ENCODE assay signal across 12 cellular contexts in genomic region chr1:16026302-16026701, GRCh38. TPM values are rescaled to one million over a fixed set of nuclear protein-coding genes. Genes with fewer than 3 reads are reported as not detected.
DNase-seq lines count a peak whose midpoint lies in the region; ATAC-seq and TF ChIP-seq lines count a peak whose summit lies in the region.
"Not testable (repeated sequence)": the region's sequence is repeated elsewhere in the genome, so short reads cannot be mapped to it uniquely, and the experiment has no call there.
"Had no signal": no experiment of that assay in that cellular context is flagged by ENCODE, and none has a peak within 500 bp of the region (broad histone marks: within the 10 kb centered on the region; RNA-seq: fewer than 3 reads in every experiment).

No MANE protein-coding gene starts in this region.

- H3K27me3 Mint-ChIP-seq in GM23338 (ENCODE audit: insufficient read depth, low read depth, poor library complexity) (peaks cover 26% of the 10 kb centered on the region), neural progenitor cell (ENCODE audit: insufficient read depth, low read depth) (peaks cover 18% of the 10 kb centered on the region)

- not testable (repeated sequence) for TF ChIP-seq EP300 in suprapubic skin (IDR thresholded peaks at IDR 0.05)

- peak overlapping the region; percentile 67; the same call in 2 of the 3 replicates for H3K4me3 Mint-ChIP-seq in GM23338
- H3K4me3 Mint-ChIP-seq in neural progenitor cell: not testable (repeated sequence)

- not testable (repeated sequence) for H3F3A ChIP-seq in GM23338 (replicated peaks; ENCODE audit: low read depth); MM.1S (ENCODE audit: insufficient read depth, low read length); neural progenitor cell (ENCODE audit: low read depth)

- H3K4me3 ChIP-seq in GM23338: peak overlapping the region; percentile 57
- 0 out of 2 replicates have a peak overlapping the region, but pooled peaks have one; percentile 24 for H3K4me3 ChIP-seq in MM.1S (ENCODE audit: low read length)
- H3K4me3 ChIP-seq in breast epithelium: peak overlapping the region in 2 of 3 donors; percentile 30 to 58
- peak overlapping the region; percentile 43 for H3K4me3 ChIP-seq in left ventricle myocardium inferior
- peak overlapping the region; percentile 28; the same call in 1 of the 2 replicates for H3K4me3 ChIP-seq in iPS-18c (ENCODE audit: insufficient read depth, low read depth, low read length)
- H3K4me3 ChIP-seq in neural progenitor cell: peak overlapping the region; percentile 38
- H3K4me3 ChIP-seq in suprapubic skin: peak overlapping the region; percentile 19

- H4K20me1 ChIP-seq in GM23338 (replicated peaks; ENCODE audit: insufficient read depth); MM.1S (ENCODE audit: insufficient read depth, low read length); neural progenitor cell (ENCODE audit: low read depth): not testable (repeated sequence)

- H3K36me3 ChIP-seq in GM23338 (ENCODE audit: insufficient read depth); MM.1S (replicated peaks; ENCODE audit: insufficient read depth, low read length); breast epithelium; left ventricle myocardium inferior; neural progenitor cell; suprapubic skin: not testable (repeated sequence)

- 60% methylated on average over 9 of the region's 10 CpGs for WGBS in suprapubic skin

- H3K4me2 ChIP-seq in GM23338 (peak overlapping the region; percentile 83), MM.1S (ENCODE audit: low read depth, low read length) (peak overlapping the region; percentile 45; the same call in 1 of the 2 replicates), neural progenitor cell (peak overlapping the region; percentile 76)

- not testable (repeated sequence) for H3K36me3 Mint-ChIP-seq in GM23338 (ENCODE audit: low read depth); neural progenitor cell

- TF ChIP-seq POLR2A in breast epithelium (IDR thresholded peaks at IDR 0.05); suprapubic skin (IDR thresholded peaks at IDR 0.05): not testable (repeated sequence)

- not testable (repeated sequence) for H3K9me3 Mint-ChIP-seq in GM23338, neural progenitor cell

- peaks cover 11% of the 10 kb centered on the region for H3K4me1 Mint-ChIP-seq in GM23338
- not testable (repeated sequence) for H3K4me1 Mint-ChIP-seq in neural progenitor cell

- not testable (repeated sequence) for H3K27ac ChIP-seq in GM23338 (ENCODE audit: low read depth); MM.1S (ENCODE audit: low read length); breast epithelium; left ventricle myocardium inferior (replicated peaks); neural progenitor cell; suprapubic skin

- peak; percentile 26 to 64; a peak in 3 of 4 replicates for TF ChIP-seq CTCF in GM23338 (conservative IDR thresholded peaks at IDR 0.05; ENCODE audit: low read depth in 2 of 2)
- TF ChIP-seq CTCF in MM.1S (IDR thresholded peaks at IDR 0.05; ENCODE audit: low read length); breast epithelium (IDR thresholded peaks at IDR 0.05); left ventricle myocardium inferior (IDR thresholded peaks at IDR 0.05; ENCODE audit: borderline replicate concordance); neural progenitor cell (IDR thresholded peaks at IDR 0.05); suprapubic skin (IDR thresholded peaks at IDR 0.05): not testable (repeated sequence)

- not testable (repeated sequence) for H3K9me3 ChIP-seq in MM.1S (replicated peaks; ENCODE audit: insufficient read depth, low read length); breast epithelium; left ventricle myocardium inferior (replicated peaks); iPS-18c (ENCODE audit: control insufficient read depth, insufficient read depth, low read length); neural progenitor cell (ENCODE audit: low read depth); suprapubic skin

- H3K27me3 ChIP-seq in GM23338 (ENCODE audit: insufficient read depth); breast epithelium: not testable (repeated sequence)
- peaks cover 88% of the 10 kb centered on the region for H3K27me3 ChIP-seq in MM.1S (replicated peaks; ENCODE audit: insufficient read depth, low read length)
- H3K27me3 ChIP-seq in left ventricle myocardium inferior (ENCODE audit: low read depth): peaks cover 30% of the 10 kb centered on the region
- peaks cover 23% of the 10 kb centered on the region for H3K27me3 ChIP-seq in neural progenitor cell
- H3K27me3 ChIP-seq in suprapubic skin: peaks cover 23% of the 10 kb centered on the region

- H3K27ac Mint-ChIP-seq in GM23338, neural progenitor cell: not testable (repeated sequence)

- 0 out of 2 replicates have a peak overlapping the region, but pooled peaks have one; percentile 66 for H2AFZ ChIP-seq in GM23338
- H2AFZ ChIP-seq in MM.1S (ENCODE audit: low read length); neural progenitor cell (replicated peaks): not testable (repeated sequence)

- H3K9me2 ChIP-seq in GM23338 (ENCODE audit: insufficient read depth); MM.1S (replicated peaks; ENCODE audit: insufficient read depth, low read length): not testable (repeated sequence)

- DNase-seq in GM23338 (ENCODE audit: low spot score): peak; percentile 74
- DNase-seq in MM.1S; breast epithelium (ENCODE audit: low spot score in 2 of 2); left ventricle myocardium inferior; neural progenitor cell (ENCODE audit: low spot score); suprapubic skin (ENCODE audit: low spot score in 2 of 2): not testable (repeated sequence)

- H3K9ac ChIP-seq in MM.1S (ENCODE audit: low read length); neural progenitor cell: not testable (repeated sequence)

- not testable (repeated sequence) for H3K79me2 ChIP-seq in GM23338 (replicated peaks; ENCODE audit: insufficient read depth); MM.1S (ENCODE audit: low read length); neural progenitor cell (ENCODE audit: low read depth)

- H3K4me1 ChIP-seq in GM23338 (ENCODE audit: insufficient read depth) (peaks cover 11% of the 10 kb centered on the region), left ventricle myocardium inferior (peaks cover 16% of the 10 kb centered on the region)
- H3K4me1 ChIP-seq in MM.1S (ENCODE audit: low read length); breast epithelium; neural progenitor cell; suprapubic skin: not testable (repeated sequence)

- peak; percentile 77 for ATAC-seq in GM23338

- intact Hi-C loops in breast epithelium (cut with DNase I; ENCODE audit: low total_unique reads); left ventricle myocardium inferior (cut with micrococcal nuclease): not testable (repeated sequence)

RNA-seq across cellular contexts. Expression of gene CLCNKA, which starts 4.5 kb away (rescaled TPM):
- 0.59 TPM in 1 of 2 replicates, not detected in the other for total RNA-seq in GM23338 (2014; rRNA removed; shearing (Covaris generic))
- polyA plus RNA-seq in GM23338 (2016; fragmentation: Nextera tagmentation; extraction: Ambion mirVana): 0.50 and 0.76 TPM in 2 replicates
- total RNA-seq in breast epithelium (1 to 10 TPM in 1 of 3 donors, under 1 TPM in 2; 0.33 to 1.1 (median 0.73) TPM), left ventricle myocardium inferior (0.16 TPM), neural progenitor cell (ENCODE audit: low replicate concordance) (not detected in 2 replicates), suprapubic skin (1 to 10 TPM in 1 of 4 donors, under 1 TPM in 2, not detected in 1; 0.23 to 1.9 (median 0.51) TPM)
- total RNA-seq: Calu3; CD8-positive, alpha-beta memory T cell; GM23248; LHCN-M2; SJSA1 had no signal
- polyA plus RNA-seq: CD8-positive, alpha-beta memory T cell; GM23248 had no signal

RNA-seq across cellular contexts. Expression of gene HSPB7, which starts 8.5 kb away (rescaled TPM):
- total RNA-seq in GM23338 (2014; rRNA removed; shearing (Covaris generic)): not detected in 2 replicates
- polyA plus RNA-seq in GM23338 (2016; fragmentation: Nextera tagmentation; extraction: Ambion mirVana): 0.13 and 0.97 TPM in 2 replicates
- total RNA-seq in breast epithelium: 100 to 1,000 TPM in 1 of 3 donors, 10 to 100 TPM in 1, 1 to 10 TPM in 1; 8.8 to 183 (median 19.0) TPM
- 4,061 TPM for total RNA-seq in left ventricle myocardium inferior
- total RNA-seq in neural progenitor cell (ENCODE audit: low replicate concordance): not detected in 2 replicates
- 1 to 10 TPM; 1.9 to 7.0 (median 3.3) TPM for total RNA-seq in suprapubic skin
- total RNA-seq: Calu3; CD8-positive, alpha-beta memory T cell; SJSA1 had no signal
- polyA plus RNA-seq: CD8-positive, alpha-beta memory T cell had no signal

RNA-seq across cellular contexts. Expression of gene CLCNKB, which starts 17.3 kb away (rescaled TPM):
- total RNA-seq in GM23338 (2014; rRNA removed; shearing (Covaris generic)): 1.2 and 1.3 TPM in 2 replicates
- 1.6 and 1.9 TPM in 2 replicates for polyA plus RNA-seq in GM23338 (2016; fragmentation: Nextera tagmentation; extraction: Ambion mirVana)
- total RNA-seq in breast epithelium (under 1 TPM; 0.32 to 0.88 (median 0.33) TPM), left ventricle myocardium inferior (1.3 TPM), neural progenitor cell (ENCODE audit: low replicate concordance) (0.97 and 2.7 TPM in 2 replicates), suprapubic skin (under 1 TPM in 1 of 4 donors, not detected in 3; 0.42 TPM)
- total RNA-seq: Calu3; CD8-positive, alpha-beta memory T cell; GM23248; LHCN-M2; SJSA1 had no signal
- polyA plus RNA-seq: CD8-positive, alpha-beta memory T cell; GM23248 had no signal

RNA-seq across cellular contexts. Expression of gene SRARP, which starts 22.3 kb away (rescaled TPM):
- 0.43 TPM in 1 of 2 replicates, not detected in the other for total RNA-seq in GM23338 (2014; rRNA removed; shearing (Covaris generic))
- polyA plus RNA-seq in GM23338 (2016; fragmentation: Nextera tagmentation; extraction: Ambion mirVana): not detected in 2 replicates
- 1 to 10 TPM in 2 of 3 donors, not detected in 1; 1.3 to 2.9 TPM for total RNA-seq in breast epithelium
- 1.0 TPM for total RNA-seq in left ventricle myocardium inferior
- total RNA-seq in neural progenitor cell (ENCODE audit: low replicate concordance): not detected in 2 replicates
- not detected for total RNA-seq in suprapubic skin
- total RNA-seq: Calu3; CD8-positive, alpha-beta memory T cell; GM23248; LHCN-M2; SJSA1 had no signal
- polyA plus RNA-seq: CD8-positive, alpha-beta memory T cell; GM23248 had no signal

RNA-seq across cellular contexts. Expression of gene FAM131C, which starts 47.1 kb away (rescaled TPM):
- total RNA-seq in GM23338 (2014; rRNA removed; shearing (Covaris generic)): 0.74 and 1.3 TPM in 2 replicates
- polyA plus RNA-seq in GM23338 (2016; fragmentation: Nextera tagmentation; extraction: Ambion mirVana): 0.71 and 0.87 TPM in 2 replicates
- total RNA-seq in breast epithelium (not detected), left ventricle myocardium inferior (5.4 TPM), neural progenitor cell (ENCODE audit: low replicate concordance) (0.13 and 2.6 TPM in 2 replicates), suprapubic skin (1 to 10 TPM in 2 of 4 donors, under 1 TPM in 1, not detected in 1; 0.72 to 1.6 (median 1.2) TPM)
- polyA plus RNA-seq: CD8-positive, alpha-beta memory T cell had no signal

Comparison
In these comparisons a context has a peak if more than half of its experiments do, and no peak if none do; other contexts are left out.
1. RNA of gene HSPB7, which starts 8.5 kb away (total RNA-seq): 4,061 TPM in left ventricle myocardium inferior (single experiment); 8.8 to 183 TPM in breast epithelium, 1.9 to 7.0 TPM in suprapubic skin, not detected in GM23338 and not detected in neural progenitor cell; every median in the first group is over 10 times any median in the second.
2. Peak in every context shown above with its lines, with median percentiles within 50 percentile points of each other: H3K4me2 ChIP-seq and H3K4me3 ChIP-seq.